17 cellular contexts compared by ENCODE assay signal in genomic region chr9:7243838-7244237, GRCh38.
DNase-seq lines count a peak whose midpoint lies in the region; FAIRE-seq and TF ChIP-seq lines count a peak whose summit lies in the region.
"Had no signal": no experiment of that assay in that cellular context is flagged by ENCODE, and none has a peak within 500 bp of the region (broad histone marks: within the 10 kb centered on the region; RNA-seq: fewer than 3 reads in every experiment).

No MANE protein-coding gene starts in this region.

- H3K4ac ChIP-seq in H1 (replicated peaks; ENCODE audit: insufficient read length, low read depth, low read length), result no peak overlapping the region

- no peak overlapping the region for H2BK5ac ChIP-seq in H1 (ENCODE audit: low read depth, low read length)

- TF ChIP-seq POLR2A in H1 (IDR thresholded peaks at IDR 0.05; ENCODE audit: control extremely low read depth in 1 of 2, low read depth in 2 of 2, low read length in 2 of 2), result no peak

- H3K18ac ChIP-seq in H1 (ENCODE audit: extremely low read depth, low read length), result no peak overlapping the region

- no peak overlapping the region for H3K23ac ChIP-seq in H1 (ENCODE audit: insufficient read length)

- no peak overlapping the region for H2AFZ ChIP-seq in H1 (ENCODE audit: low read length)
- H2AFZ ChIP-seq: GM23248 had no signal

- TF ChIP-seq RAD21 in H1 (IDR thresholded peaks at IDR 0.05 in 1 of 2, conservative IDR thresholded peaks at IDR 0.05 in 1 of 2; ENCODE audit: low read depth in 2 of 2, low read length in 2 of 2), result no peak

- no peak overlapping the region for H3K4me2 ChIP-seq in H1 (ENCODE audit: insufficient read depth in 1 of 2, low read depth in 2 of 2, low read length in 2 of 2)
- H3K4me2 ChIP-seq: BLaER1 treated with 17β-estradiol and CSF1 and Interleukin-3, amounts not matched to agents 10 nM and 100 nM; SK-N-SH had no signal

- H3K27ac ChIP-seq in H1 (ENCODE audit: low read depth, low read length), result no peak overlapping the region
- H3K27ac ChIP-seq: BLaER1 treated with 17β-estradiol and CSF1 and Interleukin-3, amounts not matched to agents 10 nM and 100 nM; GM23248 had no signal

- H2AK5ac ChIP-seq in H1 (ENCODE audit: low read depth, low read length), result no peak overlapping the region

- TF ChIP-seq CTCF in LNCaP clone FGC (IDR thresholded peaks at IDR 0.05; ENCODE audit: control insufficient read depth, extremely low read depth, insufficient read depth) (no peak), H1 (IDR thresholded peaks at IDR 0.05; ENCODE audit: control extremely low read depth in 1 of 3, insufficient read depth in 1 of 3, low read depth in 1 of 3, low read length in 3 of 3) (no peak)

- peak overlapping the region; percentile 82; the same call in 1 of the 2 replicates for H2BK20ac ChIP-seq in H1 (ENCODE audit: low read length)

- no peak overlapping the region for H4K91ac ChIP-seq in H1 (replicated peaks; ENCODE audit: insufficient read length, low read length)

- no peak for FAIRE-seq in H1 (lab: Jason Lieb, UNC)

- DNase-seq in COR-L47 (lab: John Stamatoyannopoulos, UW), result peak; percentile 11
- peak; percentile 62 for DNase-seq in LNCaP clone FGC (ENCODE audit: low read depth)
- DNase-seq in NCI-H69 (lab: John Stamatoyannopoulos, UW), result peak; percentile 42
- no peak for DNase-seq in H1 (ENCODE audit: low read depth in 1 of 2, low spot score in 2 of 2)
- no peak for DNase-seq in NCI-H226
- no peak for DNase-seq in globus pallidus (ENCODE audit: low spot score)
- no peak for DNase-seq in activated CD4-positive, alpha-beta T cell treated with anti-CD3 and anti-CD28 coated beads for 48 hours
- DNase-seq: CD8-positive, alpha-beta memory T cell; GF-D8; GM23248; Kasumi-1; NCI-H2029; NCI-H2227 treated with DMSO at 0.1 percent for 48 hours; NCI-H526; SHP77 treated with DMSO at 0.1 percent for 48 hours; SK-N-SH had no signal

- H4K8ac ChIP-seq in H1 (ENCODE audit: extremely low read depth, insufficient read depth, low read length), result no peak overlapping the region

- peak overlapping the region; percentile 82; the same call in 1 of the 2 replicates for H2BK12ac ChIP-seq in H1 (ENCODE audit: low read depth, low read length)

- CTCF ChIA-PET in H1 (lab: Charles Lee; ENCODE audit: partially characterized antibody), result interaction anchor here (1.1 to 1.9 kb wide), 3 partner anchors 9 to 117 kb away, joined by 3 to 10 read pairs (median 4); no protein-coding TSS in a partner anchor

- no peaks in the 10 kb centered on the region for H3K27me3 ChIP-seq in H1 (replicated peaks in 1 of 4; ENCODE audit: control insufficient read depth in 3 of 4, extremely low read depth in 1 of 4, insufficient read depth in 3 of 4, low read length in 3 of 4)
- H3K27me3 ChIP-seq: BLaER1 treated with 17β-estradiol and CSF1 and Interleukin-3, amounts not matched to agents 10 nM and 100 nM had no signal

- no peak overlapping the region for H2BK120ac ChIP-seq in H1 (replicated peaks; ENCODE audit: low read depth, low read length)

- no peaks in the 10 kb centered on the region for H3K9me3 ChIP-seq in H1 (ENCODE audit: insufficient read depth in 2 of 2, low read depth in 1 of 2, low read length in 1 of 2)
- H3K9me3 ChIP-seq: SK-N-SH had no signal

- no peaks in the 10 kb centered on the region for H3K79me2 ChIP-seq in H1 (ENCODE audit: control insufficient read depth in 1 of 2, insufficient read depth in 2 of 2, low read length in 2 of 2)

- no peaks in the 10 kb centered on the region for H3K79me1 ChIP-seq in H1 (ENCODE audit: low read depth, low read length)

- no peak for TF ChIP-seq EP300 in H1 (IDR thresholded peaks at IDR 0.05; ENCODE audit: borderline replicate concordance in 1 of 2, low read depth in 2 of 2, low read length in 2 of 2)

- no peak overlapping the region for H3K56ac ChIP-seq in H1 (replicated peaks; ENCODE audit: insufficient read length, low read depth, low read length)

- H2BK15ac ChIP-seq in H1 (ENCODE audit: low read length), result no peak overlapping the region

- no peaks in the 10 kb centered on the region for H4K20me1 ChIP-seq in H1 (replicated peaks in 1 of 2; ENCODE audit: control insufficient read depth in 1 of 2, insufficient read depth in 2 of 2, low read length in 2 of 2)
- H4K20me1 ChIP-seq: BLaER1 treated with 17β-estradiol and CSF1 and Interleukin-3, amounts not matched to agents 10 nM and 100 nM had no signal

- H3K36me3 ChIP-seq in H1 (ENCODE audit: control insufficient read depth in 2 of 4, insufficient read depth in 4 of 4, low read length in 3 of 4), result no peaks in the 10 kb centered on the region
- H3K36me3 ChIP-seq: BLaER1 treated with 17β-estradiol and CSF1 and Interleukin-3, amounts not matched to agents 10 nM and 100 nM had no signal

- no peak overlapping the region for H3K9ac ChIP-seq in H1 (replicated peaks in 1 of 4; ENCODE audit: extremely low read depth in 1 of 4, low read depth in 3 of 4, low read length in 3 of 4)
- H3K9ac ChIP-seq: BLaER1 treated with 17β-estradiol and CSF1 and Interleukin-3, amounts not matched to agents 10 nM and 100 nM; GM23248; SK-N-SH had no signal

- no peak overlapping the region for H4K5ac ChIP-seq in H1 (ENCODE audit: insufficient read length, low read depth, low read length)

- no peak overlapping the region for H3K4me3 ChIP-seq in LNCaP clone FGC (ENCODE audit: low read depth, low read length)
- no peak overlapping the region for H3K4me3 ChIP-seq in H1 (ENCODE audit: extremely low read depth in 1 of 4, insufficient read depth in 2 of 4, low read depth in 3 of 4, low read length in 4 of 4)
- H3K4me3 ChIP-seq: BLaER1 treated with 17β-estradiol and CSF1 and Interleukin-3, amounts not matched to agents 10 nM and 100 nM; GM23248 had no signal

- no peaks in the 10 kb centered on the region for H3K23me2 ChIP-seq in H1 (ENCODE audit: low read depth, low read length)

- POLR2A ChIA-PET in H1 (lab: Charles Lee; ENCODE audit: partially characterized antibody), result no interaction called here

- H3K14ac ChIP-seq in H1 (ENCODE audit: insufficient read length), result no peak overlapping the region

- H3K4me1 ChIP-seq in H1 (replicated peaks in 1 of 4; ENCODE audit: control insufficient read depth in 3 of 4, insufficient read depth in 4 of 4, low read length in 3 of 4), result peaks cover 0 to 8% (median 6%) of the 10 kb centered on the region in 4 experiments; a peak in 3 of 7 replicates
- H3K4me1 ChIP-seq: BLaER1 treated with 17β-estradiol and CSF1 and Interleukin-3, amounts not matched to agents 10 nM and 100 nM had no signal

Comparison
In these comparisons a context has a peak if more than half of its experiments do, and no peak if none do; other contexts are left out.
1. DNase-seq: peak in COR-L47 (single experiment), LNCaP clone FGC (single experiment) and NCI-H69 (single experiment); none in H1 (0 of 2), NCI-H226 (single experiment), globus pallidus (single experiment) and activated CD4-positive, alpha-beta T cell treated with anti-CD3 and anti-CD28 coated beads for 48 hours (single experiment).